In genomic region chr19:19137556-19138109, GRCh38 we compare ENCODE assay signal across 7 cellular contexts. TPM values are rescaled to one million over a fixed set of nuclear protein-coding genes. Genes with fewer than 3 reads are reported as not detected.
A peak's percentile ranks its signal among the peaks of the same experiment; 100 is the strongest.
DNase-seq lines count a peak whose midpoint lies in the region.
"Had no signal": no experiment of that assay in that cellular context is flagged by ENCODE, and none has a peak within 500 bp of the region (broad histone marks: within the 10 kb centered on the region; RNA-seq: fewer than 3 reads in every experiment).

No MANE protein-coding gene starts in this region.

- H3K9me3 ChIP-seq in esophagus (ENCODE audit: control insufficient read depth in 2 of 2, insufficient read depth in 1 of 2, low read depth in 1 of 2, low read length in 1 of 2) = peaks cover 0 to under 1% of the 10 kb centered on the region in 2 donors
- peaks cover under 1% of the 10 kb centered on the region for H3K9me3 ChIP-seq in skeletal muscle satellite cell (replicated peaks; ENCODE audit: low read length)

- peak overlapping the region; percentile 88 for H3K4me2 ChIP-seq in skeletal muscle satellite cell (ENCODE audit: low read length)

- in situ Hi-C loops in KBM-7 (cut with MboI; ENCODE audit: low pct_unique_long_range_greater_than_20kb, low sequenced_read_pairs) = no loop called here

- peak overlapping the region; percentile 88 for H3K9ac ChIP-seq in skeletal muscle satellite cell (ENCODE audit: low read depth, low read length)

- WGBS in esophagus, 2 donors = 12 to 13% methylated on average over 25 of the region's 25 CpGs

- DNase-seq in DMS 273 (lab: John Stamatoyannopoulos, UW; ENCODE audit: unreplicated experiment) (peak; percentile 33), DMS 273 treated with DMSO at 0.1 percent for 48 hours (lab: John Stamatoyannopoulos, UW) (no peak), KBM-7 (no peak), NCI-H2107 (lab: John Stamatoyannopoulos, UW) (no peak)

- H3K4me3 ChIP-seq in esophagus (ENCODE audit: low read depth in 1 of 2, low read length in 2 of 2) (peak overlapping the region; percentile 78 to 79), skeletal muscle satellite cell (ENCODE audit: low read length) (peak overlapping the region; percentile 80)

- peaks cover 0 to 3% of the 10 kb centered on the region in 2 donors for H3K36me3 ChIP-seq in esophagus (ENCODE audit: control insufficient read depth in 2 of 2, insufficient read depth in 2 of 2, low read length in 1 of 2)
- no peaks in the 10 kb centered on the region for H3K36me3 ChIP-seq in skeletal muscle satellite cell (ENCODE audit: insufficient read depth, low read length)

- no peaks in the 10 kb centered on the region for H3K27me3 ChIP-seq in esophagus (ENCODE audit: control insufficient read depth in 1 of 2, insufficient read depth in 2 of 2, low read length in 2 of 2)
- no peaks in the 10 kb centered on the region for H3K27me3 ChIP-seq in skeletal muscle satellite cell (ENCODE audit: control insufficient read depth, insufficient read depth, low read length)

- peak overlapping the region in 1 of 2 donors; percentile 48 for H3K27ac ChIP-seq in esophagus (ENCODE audit: low read depth in 2 of 2, low read length in 1 of 2)
- H3K27ac ChIP-seq: epithelial cell of prostate had no signal

- peaks cover 4 to 7% of the 10 kb centered on the region in 2 donors for H3K4me1 ChIP-seq in esophagus (ENCODE audit: control insufficient read depth in 2 of 2, insufficient read depth in 2 of 2, low read length in 1 of 2)
- H3K4me1 ChIP-seq in skeletal muscle satellite cell (ENCODE audit: control insufficient read depth, insufficient read depth, low read length) = peaks cover 8% of the 10 kb centered on the region

RNA-seq across cellular contexts. Expression of gene TMEM161A, which starts 0.6 kb away (rescaled TPM):
- 10 to 100 TPM; 17.6 to 19.1 TPM for polyA plus RNA-seq in esophagus
- total RNA-seq in skeletal muscle satellite cell (2012; rRNA removed) = 23.3 and 26.2 TPM in 2 replicates

RNA-seq across cellular contexts. Expression of gene MEF2B, which starts 32.4 kb away (rescaled TPM):
- under 1 TPM; 0.31 to 0.63 TPM for polyA plus RNA-seq in esophagus
- total RNA-seq in skeletal muscle satellite cell (2012; rRNA removed) = 0.25 TPM in 1 of 2 replicates, not detected in the other

RNA-seq across cellular contexts. Expression of gene BORCS8, which starts 54.3 kb away (rescaled TPM):
- polyA plus RNA-seq in esophagus = 10 to 100 TPM; 18.3 to 22.8 TPM
- total RNA-seq in skeletal muscle satellite cell (2012; rRNA removed) = 16.0 and 19.7 TPM in 2 replicates

RNA-seq across cellular contexts. Expression of gene RFXANK, which starts 54.4 kb away (rescaled TPM):
- polyA plus RNA-seq in esophagus = 10 to 100 TPM; 73.6 to 94.1 TPM
- total RNA-seq in skeletal muscle satellite cell (2012; rRNA removed) = 52.0 and 59.4 TPM in 2 replicates
